ENCODE assay signal across 1 cellular context in genomic region chr1:51790385-51790784, GRCh38.
TF ChIP-seq lines count a peak whose summit lies in the region.

No MANE protein-coding gene starts in this region.

TF ChIP-seq in SK-N-SH, 30 proteins besides CTCF, POLR2A, EP300 and RAD21 (continued from another document):
- no peak for TF ChIP-seq REST (IDR thresholded peaks at IDR 0.05; ENCODE audit: low read depth, low read length)
- no peak for TF ChIP-seq RCOR1 (IDR thresholded peaks at IDR 0.05; ENCODE audit: low read length)
- TF ChIP-seq MXI1 (IDR thresholded peaks at IDR 0.05; ENCODE audit: low read depth, low read length): no peak
- no peak for TF ChIP-seq FOSL2 (IDR thresholded peaks at IDR 0.05; ENCODE audit: borderline replicate concordance, low read depth)
- TF ChIP-seq USF1 (IDR thresholded peaks at IDR 0.05; ENCODE audit: borderline replicate concordance, low read depth): no peak
- no peak for TF ChIP-seq POLR2AphosphoS5 (IDR thresholded peaks at IDR 0.05; ENCODE audit: low read depth, low read length)
- no peak for TF ChIP-seq NRF1 (IDR thresholded peaks at IDR 0.05; ENCODE audit: low read depth, low read length)
- no peak for TF ChIP-seq JUND (IDR thresholded peaks at IDR 0.05)
- TF ChIP-seq TCF12 (IDR thresholded peaks at IDR 0.05): no peak
- no peak for TF ChIP-seq MAX (IDR thresholded peaks at IDR 0.05; ENCODE audit: low read depth)
- TF ChIP-seq TAF1 (IDR thresholded peaks at IDR 0.05; ENCODE audit: borderline replicate concordance, low read depth, low read length): no peak
